In genomic region chr5:127080001-127080478, GRCh38 we compare ENCODE assay signal across 1 cellular context.
A peak's percentile ranks its signal among the peaks of the same experiment; 100 is the strongest.
TF ChIP-seq lines count a peak whose summit lies in the region.

No MANE protein-coding gene starts in this region.

TF ChIP-seq in K562, 482 proteins besides CTCF, POLR2A, EP300 and RAD21 (continued from another document):
- TF ChIP-seq CTBP1 (IDR thresholded peaks at IDR 0.05; ENCODE audit: borderline replicate concordance) (peak; percentile 89), FOXA3 (CRISPR knock-in tag; conservative IDR thresholded peaks at IDR 0.05 in 1 of 2, IDR thresholded peaks at IDR 0.05 in 1 of 2) (peak in 1 of 2 experiments; percentile 86; a peak in 2 of 4 replicates), ARID1B (IDR thresholded peaks at IDR 0.05) (peak; percentile 39; the same call in 1 of the 2 replicates), SMARCA4 (IDR thresholded peaks at IDR 0.05) (no peak), SPI1 (IDR thresholded peaks at IDR 0.05; ENCODE audit: borderline replicate concordance, low read depth, low read length) (peak; percentile 97), CEBPB (tag; IDR thresholded peaks at IDR 0.05) (0 out of 2 replicates have a peak, but pooled peaks have one; percentile 22), ATF1 (CRISPR knock-in tag; IDR thresholded peaks at IDR 0.05) (no peak), ATF1 (tag; IDR thresholded peaks at IDR 0.05) (0 out of 2 replicates have a peak, but pooled peaks have one; percentile 15), CXXC5 (CRISPR knock-in tag; IDR thresholded peaks at IDR 0.05) (0 out of 2 replicates have a peak, but pooled peaks have one; percentile 8), RCOR1 (IDR thresholded peaks at IDR 0.05; ENCODE audit: borderline replicate concordance in 1 of 2, low read depth in 2 of 2, low read length in 2 of 2) (peak in 1 of 2 experiments; percentile 55; a peak in 1 of 4 replicates), TFE3 (CRISPR knock-in tag; IDR thresholded peaks at IDR 0.05) (no peak), JUND (IDR thresholded peaks at IDR 0.05; ENCODE audit: borderline replicate concordance, low read depth, low read length) (peak; percentile 22; the same call in 1 of the 2 replicates), JUND (tag; IDR thresholded peaks at IDR 0.05; ENCODE audit: borderline replicate concordance, low read depth, low read length) (no peak; the same call in 2 of the 3 replicates), PRMT5 (CRISPR knock-in tag; IDR thresholded peaks at IDR 0.05) (no peak), CHD1 (IDR thresholded peaks at IDR 0.05; ENCODE audit: low read length) (no peak)
- TF ChIP-seq, protein P1, sequence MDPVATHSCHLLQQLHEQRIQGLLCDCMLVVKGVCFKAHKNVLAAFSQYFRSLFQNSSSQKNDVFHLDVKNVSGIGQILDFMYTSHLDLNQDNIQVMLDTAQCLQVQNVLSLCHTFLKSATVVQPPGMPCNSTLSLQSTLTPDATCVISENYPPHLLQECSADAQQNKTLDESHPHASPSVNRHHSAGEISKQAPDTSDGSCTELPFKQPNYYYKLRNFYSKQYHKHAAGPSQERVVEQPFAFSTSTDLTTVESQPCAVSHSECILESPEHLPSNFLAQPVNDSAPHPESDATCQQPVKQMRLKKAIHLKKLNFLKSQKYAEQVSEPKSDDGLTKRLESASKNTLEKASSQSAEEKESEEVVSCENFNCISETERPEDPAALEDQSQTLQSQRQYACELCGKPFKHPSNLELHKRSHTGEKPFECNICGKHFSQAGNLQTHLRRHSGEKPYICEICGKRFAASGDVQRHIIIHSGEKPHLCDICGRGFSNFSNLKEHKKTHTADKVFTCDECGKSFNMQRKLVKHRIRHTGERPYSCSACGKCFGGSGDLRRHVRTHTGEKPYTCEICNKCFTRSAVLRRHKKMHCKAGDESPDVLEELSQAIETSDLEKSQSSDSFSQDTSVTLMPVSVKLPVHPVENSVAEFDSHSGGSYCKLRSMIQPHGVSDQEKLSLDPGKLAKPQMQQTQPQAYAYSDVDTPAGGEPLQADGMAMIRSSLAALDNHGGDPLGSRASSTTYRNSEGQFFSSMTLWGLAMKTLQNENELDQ (CRISPR knock-in tag; IDR thresholded peaks at IDR 0.05; ENCODE audit: borderline replicate concordance), result no peak
